21 cellular contexts compared by ENCODE assay signal in the genomic region with DNA sequence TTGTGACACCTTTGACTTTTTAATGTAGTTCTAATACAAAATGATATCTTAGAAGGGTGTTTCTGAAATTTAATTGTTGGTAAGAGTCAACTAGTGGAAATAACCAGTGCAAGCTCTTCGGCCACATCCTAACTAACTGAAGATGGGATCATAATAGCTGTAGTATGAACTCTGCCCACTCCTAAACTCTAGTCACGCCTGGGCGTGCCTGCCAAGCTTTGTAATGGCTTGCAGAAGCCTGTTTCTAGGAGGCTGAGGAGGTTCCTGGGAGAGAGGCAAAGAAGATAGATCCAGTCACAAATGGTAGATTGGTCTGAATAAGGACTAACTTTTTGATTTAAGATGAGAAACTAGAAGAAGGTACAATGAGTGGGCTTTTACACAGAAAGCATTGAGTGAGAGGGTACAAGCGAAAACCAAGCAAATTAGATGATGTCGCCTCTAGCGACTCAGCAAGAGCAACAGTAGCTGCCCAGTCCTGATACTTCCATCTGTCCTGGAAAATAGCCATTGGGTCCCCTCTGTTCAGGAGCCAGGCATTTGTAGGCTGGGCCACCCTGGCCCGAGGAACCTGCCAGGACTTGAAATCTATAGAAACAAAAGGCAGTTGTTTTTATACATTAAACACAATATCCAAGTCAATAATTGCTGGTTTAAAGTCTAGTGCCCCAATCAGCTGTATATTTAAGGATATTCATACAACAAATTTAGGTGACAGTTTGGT.
DNase-seq lines count a peak whose midpoint lies in the region; ATAC-seq and TF ChIP-seq lines count a peak whose summit lies in the region.
"Had no signal": no experiment of that assay in that cellular context is flagged by ENCODE, and none has a peak within 500 bp of the region (broad histone marks: within the 10 kb centered on the region; RNA-seq: fewer than 3 reads in every experiment).

No MANE protein-coding gene starts in this region.

- H4K20me1 ChIP-seq in GM23338 (replicated peaks; ENCODE audit: insufficient read depth) = no peaks in the 10 kb centered on the region

- no peak overlapping the region for H3K27ac ChIP-seq in GM23338 (ENCODE audit: low read depth)
- H3K27ac ChIP-seq: left ventricle myocardium inferior, upper lobe of left lung had no signal

- no peaks in the 10 kb centered on the region for H3F3A ChIP-seq in GM23338 (replicated peaks; ENCODE audit: low read depth)

- H3K27me3 Mint-ChIP-seq in GM23338 (ENCODE audit: insufficient read depth, low read depth, poor library complexity) (no peaks in the 10 kb centered on the region), WTC11 (ENCODE audit: low read depth) (no peaks in the 10 kb centered on the region)

- no peak overlapping the region for H3K4me2 ChIP-seq in GM23338
- H3K4me2 ChIP-seq: SK-N-SH had no signal

- H3K36me3 Mint-ChIP-seq in GM23338 (ENCODE audit: low read depth) (peaks cover 16% of the 10 kb centered on the region), WTC11 (peaks cover 9% of the 10 kb centered on the region)
- H3K36me3 Mint-ChIP-seq: activated naive CD4-positive, alpha-beta T cell treated with anti-CD3 and anti-CD28 coated beads, Interleukin-2, amount 50 U/mL, for 72 hours had no signal

- peaks cover 5% of the 10 kb centered on the region; the same call in 1 of the 2 replicates for H3K9me2 ChIP-seq in GM23338 (ENCODE audit: insufficient read depth)
- H3K9me2 ChIP-seq: SK-N-SH had no signal

- H3K9me3 Mint-ChIP-seq in GM23338 (peaks cover 4% of the 10 kb centered on the region; the same call in 2 of the 3 replicates), WTC11 (peaks cover 14% of the 10 kb centered on the region)
- H3K9me3 Mint-ChIP-seq: activated naive CD4-positive, alpha-beta T cell treated with anti-CD3 and anti-CD28 coated beads, Interleukin-2, amount 50 U/mL, for 72 hours; neural crest cell had no signal

- ATAC-seq in GM23338 (peak; percentile 35; the same call in 1 of the 3 replicates), WTC11 (no peak), left colon (peak; percentile 82), omental fat pad (ENCODE audit: low FRiP score) (no peak), GM19455 (IDR thresholded peaks at IDR 0.05; ENCODE audit: unreplicated experiment) (no peak), GM18505 (IDR thresholded peaks at IDR 0.05; ENCODE audit: unreplicated experiment) (no peak)
- ATAC-seq: activated CD4-positive, CD25-positive, alpha-beta regulatory T cell treated with anti-CD3 and anti-CD28 coated beads, Interleukin-2, amount 50 U/mL, for 24 hours; activated naive CD4-positive, alpha-beta T cell treated with anti-CD3 and anti-CD28 coated beads, Interleukin-2, amount 50 U/mL, for 72 hours had no signal

- CTCF ChIA-PET in WTC11 (lab: Charles Lee) = interaction anchor here (1.0 to 1.4 kb wide), 4 partner anchors 16 to 552 kb away, joined by 3 to 6 read pairs (median 4); no protein-coding TSS in a partner anchor

- H3K4me1 ChIP-seq in GM23338 (ENCODE audit: insufficient read depth) = peaks cover 29% of the 10 kb centered on the region
- H3K4me1 ChIP-seq: left ventricle myocardium inferior had no signal

- no peaks in the 10 kb centered on the region for H3K79me2 ChIP-seq in GM23338 (replicated peaks; ENCODE audit: insufficient read depth)

- DNase-seq in AG08395 (ENCODE audit: low spot score) (peak; percentile 16), GM23338 (ENCODE audit: low spot score) (no peak), WTC11 (ENCODE audit: low spot score) (no peak), left colon (peak in 1 of 2 donors; percentile 14), omental fat pad (ENCODE audit: low spot score) (no peak)
- DNase-seq in activated CD4-positive, CD25-positive, alpha-beta regulatory T cell (lab: John Stamatoyannopoulos, UW) = no peak
- DNase-seq: activated CD8-positive, alpha-beta memory T cell treated with anti-CD3 and anti-CD28 coated beads for 24 hours; activated T-cell treated with anti-CD3 and anti-CD28 coated beads, Interleukin-2, amount 50 U/mL, for 48 hours; effector memory CD4-positive, alpha-beta T cell; left ventricle myocardium inferior; NCI-H1417 treated with DMSO at 0.1 percent for 48 hours; stimulated activated naive CD4-positive, alpha-beta T cell treated with Interleukin-2 at 50 U/mL for 16 hours; upper lobe of left lung had no signal

- TF ChIP-seq POLR2A in GM18505 (IDR thresholded peaks at IDR 0.05; ENCODE audit: borderline replicate concordance, extremely low read depth, insufficient read depth, insufficient read length) = no peak

- H3K4me1 Mint-ChIP-seq in GM23338 (peaks cover 41% of the 10 kb centered on the region), WTC11 (peaks cover 57% of the 10 kb centered on the region)
- H3K4me1 Mint-ChIP-seq: B cell had no signal

- H3K4me3 Mint-ChIP-seq in GM23338 = no peak overlapping the region; the same call in 2 of the 3 replicates
- H3K4me3 Mint-ChIP-seq in WTC11 = no peak overlapping the region
- H3K4me3 Mint-ChIP-seq: B cell, neural crest cell had no signal

- no peaks in the 10 kb centered on the region for H3K27me3 ChIP-seq in GM23338 (ENCODE audit: insufficient read depth)
- H3K27me3 ChIP-seq: upper lobe of left lung had no signal

- intact Hi-C loops in left colon (cut with DNase I, micrococcal nuclease) = loop anchor here in 1 of 2 donors (5.0 to 10.0 kb wide), 2 partner anchors 255 to 682 kb away; a partner anchor contains a TSS

- POLR2A ChIA-PET in WTC11 (lab: Charles Lee) = no interaction called here

- TF ChIP-seq CTCF in GM23338 (conservative IDR thresholded peaks at IDR 0.05; ENCODE audit: low read depth in 2 of 2) (no peak), WTC11 (IDR thresholded peaks at IDR 0.05) (no peak), omental fat pad (IDR thresholded peaks at IDR 0.05) (no peak)

- H2AFZ ChIP-seq in GM23338 = no peak overlapping the region

- no peaks in the 10 kb centered on the region for H3K36me3 ChIP-seq in GM23338 (ENCODE audit: insufficient read depth)
- H3K36me3 ChIP-seq: left ventricle myocardium inferior, upper lobe of left lung had no signal

- H3K27ac Mint-ChIP-seq in GM23338 (no peak overlapping the region), WTC11 (0 out of 2 replicates have a peak overlapping the region, but pooled peaks have one; percentile 20)
- H3K27ac Mint-ChIP-seq: B cell, progenitor cell of endocrine pancreas had no signal

- no peak overlapping the region for H3K4me3 ChIP-seq in GM23338
- H3K4me3 ChIP-seq: left ventricle myocardium inferior, upper lobe of left lung had no signal

TF ChIP-seq in GM23338, 12 proteins besides CTCF, POLR2A, EP300 and RAD21 (continues in another document):
- TF ChIP-seq POLR2AphosphoS5 (IDR thresholded peaks at IDR 0.05; ENCODE audit: low read depth) (no peak), ZNF114 (CRISPR knock-in tag; IDR thresholded peaks at IDR 0.05) (no peak), STAT1 (IDR thresholded peaks at IDR 0.05; ENCODE audit: unreplicated experiment) (no peak)

TF ChIP-seq in WTC11, 78 proteins besides CTCF, POLR2A, EP300 and RAD21 (continues in another document):
- no peak for TF ChIP-seq SOX15 (CRISPR knock-in tag; IDR thresholded peaks at IDR 0.05)
- TF ChIP-seq, protein P1, sequence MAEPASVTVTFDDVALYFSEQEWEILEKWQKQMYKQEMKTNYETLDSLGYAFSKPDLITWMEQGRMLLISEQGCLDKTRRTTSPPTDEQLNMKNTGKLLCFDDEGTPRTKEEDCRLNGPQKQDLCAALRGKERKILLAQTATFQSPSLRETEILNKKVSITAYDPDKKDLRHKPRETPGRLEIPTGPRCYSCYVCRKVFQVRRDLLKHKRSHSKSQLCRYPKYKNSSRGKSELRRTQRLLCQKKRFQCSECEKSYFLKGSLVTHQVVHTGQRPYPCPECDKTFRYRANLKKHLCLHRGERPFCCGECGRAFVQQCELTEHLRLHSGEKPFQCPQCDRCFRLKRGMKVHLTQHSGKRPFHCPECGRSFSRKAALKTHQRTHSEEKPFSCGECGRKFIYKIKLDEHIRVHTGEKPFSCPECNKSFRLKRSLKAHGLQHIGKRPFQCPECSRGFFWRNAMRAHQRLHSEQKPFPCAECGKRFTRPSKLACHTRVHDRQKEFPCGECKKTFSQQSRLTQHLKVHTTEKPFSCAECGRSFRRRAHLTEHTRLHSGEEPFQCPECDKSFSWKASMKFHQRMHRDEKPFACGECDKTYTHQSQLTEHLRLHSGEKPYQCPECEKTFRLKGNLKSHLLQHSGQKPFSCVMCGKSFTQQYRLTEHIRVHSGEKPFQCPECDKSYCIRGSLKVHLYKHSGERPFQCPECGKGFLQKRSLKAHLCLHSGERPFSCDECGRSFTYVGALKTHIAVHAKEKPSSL (CRISPR knock-in tag; conservative IDR thresholded peaks at IDR 0.05) = no peak
- no peak for TF ChIP-seq TEAD4 (CRISPR knock-in tag; IDR thresholded peaks at IDR 0.05)
- TF ChIP-seq, protein P2, sequence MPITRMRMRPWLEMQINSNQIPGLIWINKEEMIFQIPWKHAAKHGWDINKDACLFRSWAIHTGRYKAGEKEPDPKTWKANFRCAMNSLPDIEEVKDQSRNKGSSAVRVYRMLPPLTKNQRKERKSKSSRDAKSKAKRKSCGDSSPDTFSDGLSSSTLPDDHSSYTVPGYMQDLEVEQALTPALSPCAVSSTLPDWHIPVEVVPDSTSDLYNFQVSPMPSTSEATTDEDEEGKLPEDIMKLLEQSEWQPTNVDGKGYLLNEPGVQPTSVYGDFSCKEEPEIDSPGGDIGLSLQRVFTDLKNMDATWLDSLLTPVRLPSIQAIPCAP (CRISPR knock-in tag; IDR thresholded peaks at IDR 0.05) = no peak

Comparison
In these comparisons a context has a peak if more than half of its experiments do, and no peak if none do; other contexts are left out.
1. ATAC-seq: peak in GM23338 (single experiment) and left colon (single experiment); none in WTC11 (single experiment), omental fat pad (single experiment), GM19455 (single experiment) and GM18505 (single experiment).